Comparison of ENCODE assay signal across 39 cellular contexts in genomic region chr14:80577599-80577998, GRCh38.
"Had no signal": no experiment of that assay in that cellular context is flagged by ENCODE, and none has a peak within 500 bp of the region (broad histone marks: within the 10 kb centered on the region; RNA-seq: fewer than 3 reads in every experiment).

No MANE protein-coding gene starts in this region.

- H3K27ac Mint-ChIP-seq: activated CD4-positive, alpha-beta memory T cell treated with anti-CD3 and anti-CD28 coated beads, Interleukin-2, amount 10 ng/mL, durations not matched to agents 7 days and 5 days; activated CD4-positive, alpha-beta T cell treated with anti-CD3 and anti-CD28 coated beads for 36 hours; activated CD4-positive, alpha-beta T cell treated with anti-CD3 and anti-CD28 coated beads, Interleukin-2, amount 10 ng/mL, durations not matched to agents 7 days and 5 days; activated CD8-positive, alpha-beta memory T cell treated with anti-CD3 and anti-CD28 coated beads, Interleukin-2, amount 10 ng/mL, durations not matched to agents 7 days and 5 days; activated CD8-positive, alpha-beta T cell treated with anti-CD3 and anti-CD28 coated beads, Interleukin-2, amount 10 ng/mL, durations not matched to agents 7 days and 5 days; activated naive CD4-positive, alpha-beta T cell treated with anti-CD3 and anti-CD28 coated beads for 36 hours; activated naive CD4-positive, alpha-beta T cell treated with anti-CD3 and anti-CD28 coated beads, Interleukin-2, amount 50 U/mL, for 72 hours; activated naive CD8-positive, alpha-beta T cell treated with anti-CD3 and anti-CD28 coated beads for 36 hours; activated T-cell treated with anti-CD3 and anti-CD28 coated beads, Interleukin-2, amount 50 U/mL, for 24 hours; activated T-helper 2 cell treated with anti-CD3 and anti-CD28 coated beads, Interferon-gamma antibody, Interleukin-2, Interleukin-4, amounts not matched to agents 10 μg/mL and 5 μg/mL and 100 μg/mL, durations not matched to agents 14 hours and 24 hours and 36 hours; brain; T-helper 1 cell treated with Interleukin-12 subunit alpha and Interleukin-12 subunit beta and Interleukin-4 antibody, amounts not matched to agents 30 μg/mL and 1 μg/mL, for 36 hours; T-helper 2 cell treated with Interferon-gamma antibody and Interleukin-4, amounts not matched to agents 5 μg/mL and 100 μg/mL, for 36 hours; WTC11 had no signal

- H3K4me1 ChIP-seq: adrenal gland, ascending aorta, colonic mucosa had no signal

- H3K36me3 Mint-ChIP-seq: activated naive CD4-positive, alpha-beta T cell treated with anti-CD3 and anti-CD28 coated beads, Interleukin-2, amount 50 U/mL, for 72 hours; brain; WTC11 had no signal

- ATAC-seq: activated CD4-positive, alpha-beta T cell treated with anti-CD3 and anti-CD28 coated beads for 36 hours; activated CD4-positive, CD25-positive, alpha-beta regulatory T cell treated with anti-CD3 and anti-CD28 coated beads, Interleukin-2, amount 50 U/mL, for 24 hours; activated CD8-positive, alpha-beta memory T cell treated with anti-CD3 and anti-CD28 coated beads, Interleukin-2, amount 10 ng/mL, durations not matched to agents 7 days and 5 days; activated CD8-positive, alpha-beta T cell treated with anti-CD3 and anti-CD28 coated beads, Interleukin-2, amount 10 ng/mL, durations not matched to agents 7 days and 5 days; activated naive CD4-positive, alpha-beta T cell treated with anti-CD3 and anti-CD28 coated beads, Interleukin-2, amount 50 U/mL, for 72 hours; WTC11 had no signal

- H3K9me3 ChIP-seq: adrenal gland, ascending aorta, colonic mucosa had no signal

- DNase-seq: activated CD4-positive, alpha-beta memory T cell treated with anti-CD3 and anti-CD28 coated beads, Interleukin-2, amount 10 ng/mL, durations not matched to agents 7 days and 5 days; activated CD4-positive, alpha-beta T cell treated with anti-CD3 and anti-CD28 coated beads for 1 hour; activated CD4-positive, alpha-beta T cell treated with anti-CD3 and anti-CD28 coated beads for 36 hours; activated CD4-positive, alpha-beta T cell treated with anti-CD3 and anti-CD28 coated beads for 48 hours; activated CD4-positive, alpha-beta T cell treated with anti-CD3 and anti-CD28 coated beads, Interleukin-2, amount 10 ng/mL, durations not matched to agents 7 days and 5 days; activated CD4-positive, alpha-beta T cell treated with anti-CD3 and anti-CD28 coated beads, Interleukin-2, amount 50 U/mL, for 48 hours; activated CD4-positive, CD25-positive, alpha-beta regulatory T cell; activated CD8-positive, alpha-beta memory T cell treated with anti-CD3 and anti-CD28 coated beads for 24 hours; activated CD8-positive, alpha-beta memory T cell treated with anti-CD3 and anti-CD28 coated beads, Interleukin-2, amount 10 ng/mL, durations not matched to agents 7 days and 5 days; activated CD8-positive, alpha-beta memory T cell treated with anti-CD3 and anti-CD28 coated beads, Interleukin-2, amount 50 U/mL, for 48 hours; activated CD8-positive, alpha-beta T cell treated with anti-CD3 and anti-CD28 coated beads, Interleukin-2, amount 10 ng/mL, durations not matched to agents 7 days and 5 days; activated effector memory CD4-positive, alpha-beta T cell treated with Interleukin-2 at 50 U/mL for 16 hours; activated gamma-delta T cell treated with Interleukin-2 at 50 U/mL for 16 hours; activated naive CD4-positive, alpha-beta T cell; activated naive CD4-positive, alpha-beta T cell treated with anti-CD3 and anti-CD28 coated beads for 36 hours; activated naive CD4-positive, alpha-beta T cell treated with anti-CD3 and anti-CD28 coated beads, Interleukin-2, amount 50 U/mL, for 16 hours; activated naive CD8-positive, alpha-beta T cell treated with anti-CD3 and anti-CD28 coated beads for 36 hours; activated T-cell treated with anti-CD3 and anti-CD28 coated beads, Interleukin-2, amount 50 U/mL, for 24 hours; activated T-cell treated with anti-CD3 and anti-CD28 coated beads, Interleukin-2, amount 50 U/mL, for 48 hours; adrenal gland; amniotic stem cell; anterior cingulate cortex; caudate nucleus; cerebellar nuclear complex; colonic mucosa; T-helper 2 cell; T-helper 9 cell; WERI-Rb-1 had no signal

- H3K9me3 Mint-ChIP-seq: activated CD4-positive, alpha-beta memory T cell treated with anti-CD3 and anti-CD28 coated beads, Interleukin-2, amount 10 ng/mL, durations not matched to agents 7 days and 5 days; activated CD4-positive, alpha-beta T cell treated with anti-CD3 and anti-CD28 coated beads, Interleukin-2, amount 10 ng/mL, durations not matched to agents 7 days and 5 days; activated naive CD4-positive, alpha-beta T cell treated with anti-CD3 and anti-CD28 coated beads for 36 hours; activated naive CD4-positive, alpha-beta T cell treated with anti-CD3 and anti-CD28 coated beads, Interleukin-2, amount 50 U/mL, for 72 hours; activated naive CD8-positive, alpha-beta T cell treated with anti-CD3 and anti-CD28 coated beads for 36 hours; activated T-cell treated with anti-CD3 and anti-CD28 coated beads, Interleukin-2, amount 50 U/mL, for 24 hours; activated T-helper 2 cell treated with anti-CD3 and anti-CD28 coated beads, Interferon-gamma antibody, Interleukin-2, Interleukin-4, amounts not matched to agents 10 μg/mL and 5 μg/mL and 100 μg/mL, durations not matched to agents 14 hours and 24 hours and 36 hours; brain; central memory CD8-positive, alpha-beta T cell; T-helper 1 cell treated with Interleukin-12 subunit alpha and Interleukin-12 subunit beta and Interleukin-4 antibody, amounts not matched to agents 30 μg/mL and 1 μg/mL, for 36 hours; T-helper 2 cell treated with Interferon-gamma antibody and Interleukin-4, amounts not matched to agents 5 μg/mL and 100 μg/mL, for 36 hours; WTC11 had no signal

- FAIRE-seq: bronchial epithelial cell had no signal

- H3K27me3 Mint-ChIP-seq: activated CD4-positive, alpha-beta memory T cell treated with anti-CD3 and anti-CD28 coated beads, Interleukin-2, amount 10 ng/mL, durations not matched to agents 7 days and 5 days; activated CD4-positive, alpha-beta T cell treated with anti-CD3 and anti-CD28 coated beads for 36 hours; activated CD4-positive, alpha-beta T cell treated with anti-CD3 and anti-CD28 coated beads, Interleukin-2, amount 10 ng/mL, durations not matched to agents 7 days and 5 days; activated CD8-positive, alpha-beta memory T cell treated with anti-CD3 and anti-CD28 coated beads, Interleukin-2, amount 10 ng/mL, durations not matched to agents 7 days and 5 days; activated naive CD8-positive, alpha-beta T cell treated with anti-CD3 and anti-CD28 coated beads for 36 hours; activated T-cell treated with anti-CD3 and anti-CD28 coated beads, Interleukin-2, amount 50 U/mL, for 24 hours; brain; central memory CD8-positive, alpha-beta T cell had no signal

- H3K4me3 Mint-ChIP-seq: activated CD4-positive, alpha-beta memory T cell treated with anti-CD3 and anti-CD28 coated beads, Interleukin-2, amount 10 ng/mL, durations not matched to agents 7 days and 5 days; activated CD4-positive, alpha-beta T cell treated with anti-CD3 and anti-CD28 coated beads for 36 hours; activated CD4-positive, alpha-beta T cell treated with anti-CD3 and anti-CD28 coated beads, Interleukin-2, amount 10 ng/mL, durations not matched to agents 7 days and 5 days; activated CD8-positive, alpha-beta memory T cell treated with anti-CD3 and anti-CD28 coated beads, Interleukin-2, amount 10 ng/mL, durations not matched to agents 7 days and 5 days; activated CD8-positive, alpha-beta T cell treated with anti-CD3 and anti-CD28 coated beads, Interleukin-2, amount 10 ng/mL, durations not matched to agents 7 days and 5 days; activated naive CD4-positive, alpha-beta T cell treated with anti-CD3 and anti-CD28 coated beads for 36 hours; activated naive CD8-positive, alpha-beta T cell treated with anti-CD3 and anti-CD28 coated beads for 36 hours; activated T-cell treated with anti-CD3 and anti-CD28 coated beads, Interleukin-2, amount 50 U/mL, for 24 hours; brain; central memory CD8-positive, alpha-beta T cell; T-helper 1 cell treated with Interleukin-12 subunit alpha and Interleukin-12 subunit beta and Interleukin-4 antibody, amounts not matched to agents 30 μg/mL and 1 μg/mL, for 36 hours; T-helper 2 cell treated with Interferon-gamma antibody and Interleukin-4, amounts not matched to agents 5 μg/mL and 100 μg/mL, for 36 hours; WTC11 had no signal

- H3K4me3 ChIP-seq: adrenal gland, ascending aorta, cardiac muscle cell, colonic mucosa had no signal

- H3K27me3 ChIP-seq: adrenal gland, ascending aorta, cardiac muscle cell, colonic mucosa had no signal

- H3K27ac ChIP-seq: adrenal gland, ascending aorta, cardiac muscle cell, colonic mucosa, WERI-Rb-1 had no signal

- H3K4me1 Mint-ChIP-seq: activated CD4-positive, alpha-beta memory T cell treated with anti-CD3 and anti-CD28 coated beads, Interleukin-2, amount 10 ng/mL, durations not matched to agents 7 days and 5 days; activated CD4-positive, alpha-beta T cell treated with anti-CD3 and anti-CD28 coated beads for 36 hours; activated CD4-positive, alpha-beta T cell treated with anti-CD3 and anti-CD28 coated beads, Interleukin-2, amount 10 ng/mL, durations not matched to agents 7 days and 5 days; activated CD8-positive, alpha-beta memory T cell treated with anti-CD3 and anti-CD28 coated beads, Interleukin-2, amount 10 ng/mL, durations not matched to agents 7 days and 5 days; activated naive CD8-positive, alpha-beta T cell treated with anti-CD3 and anti-CD28 coated beads for 36 hours; brain; central memory CD8-positive, alpha-beta T cell had no signal

- H3K36me3 ChIP-seq: adrenal gland, ascending aorta, cardiac muscle cell, colonic mucosa, WERI-Rb-1 had no signal
